Comparison of ENCODE assay signal across 9 cellular contexts in genomic region chr7:64904008-64904407, GRCh38. TPM values are rescaled to one million over a fixed set of nuclear protein-coding genes. Genes with fewer than 3 reads are reported as not detected.
DNase-seq lines count a peak whose midpoint lies in the region; TF ChIP-seq lines count a peak whose summit lies in the region.
"Had no signal": no experiment of that assay in that cellular context is flagged by ENCODE, and none has a peak within 500 bp of the region (broad histone marks: within the 10 kb centered on the region; RNA-seq: fewer than 3 reads in every experiment).

No MANE protein-coding gene starts in this region.

- TF ChIP-seq CTCF in AG04450 (IDR thresholded peaks at IDR 0.05; ENCODE audit: low read depth, low read length) (no peak), brain (conservative IDR thresholded peaks at IDR 0.05) (no peak)

- H3K4me1 Mint-ChIP-seq in brain = peaks cover 59% of the 10 kb centered on the region

- CTCF ChIA-PET in AG04450 (lab: Charles Lee) = no interaction called here

- H3K36me3 ChIP-seq in HUES48 (ENCODE audit: control insufficient read depth, insufficient read depth, low read length) (peaks cover 10% of the 10 kb centered on the region; the same call in 1 of the 2 replicates), muscle layer of colon (ENCODE audit: insufficient read depth, low read length) (no peaks in the 10 kb centered on the region)

- peaks cover 35% of the 10 kb centered on the region for H3K4me1 ChIP-seq in HUES48 (ENCODE audit: control insufficient read depth, insufficient read depth, low read length)
- no peaks in the 10 kb centered on the region for H3K4me1 ChIP-seq in muscle layer of colon (ENCODE audit: insufficient read depth, low read length)

- peaks cover 34% of the 10 kb centered on the region for H3K36me3 Mint-ChIP-seq in brain

- peak overlapping the region; percentile 96 to 100 (median 99) for H3K4me3 Mint-ChIP-seq in brain

- H3K4me3 ChIP-seq in AG04450 (ENCODE audit: low read depth, low read length) = peak overlapping the region; percentile 83
- H3K4me3 ChIP-seq in HUES48 (ENCODE audit: low read depth, low read length) = peak overlapping the region; percentile 100
- H3K4me3 ChIP-seq in muscle layer of colon (ENCODE audit: low read depth in 1 of 2, low read length in 2 of 2) = peak overlapping the region; percentile 59 to 78

- no peak for DNase-seq in AG04450 (ENCODE audit: low read depth, low spot score)
- DNase-seq in head of caudate nucleus = no peak
- no peak for DNase-seq in NCI-H446 treated with DMSO at 0.1 percent for 48 hours (lab: John Stamatoyannopoulos, UW)
- DNase-seq in islet precursor cell = no peak
- no peak for DNase-seq in stimulated activated CD4-positive, alpha-beta T cell treated with anti-CD3 and anti-CD28 coated beads, Interleukin-1b, Interleukin-23, amount 100 ng/mL, for 48 hours
- DNase-seq: T1000 had no signal

- H3K27ac ChIP-seq in AG04450 (ENCODE audit: low read depth, low read length) = no peak overlapping the region
- no peak overlapping the region for H3K27ac ChIP-seq in HUES48 (ENCODE audit: low read depth, low read length)
- H3K27ac ChIP-seq in muscle layer of colon (ENCODE audit: low read depth, low read length) = no peak overlapping the region

- peaks cover 0 to 7% (median 0%) of the 10 kb centered on the region in 5 experiments for H3K9me3 Mint-ChIP-seq in brain

- H3K9ac ChIP-seq in HUES48 (ENCODE audit: low read depth, low read length) (peak overlapping the region; percentile 98), muscle layer of colon (ENCODE audit: low read length) (peak overlapping the region; percentile 50)

- POLR2A ChIA-PET in AG04450 (lab: Yijun Ruan, JAX) = no interaction called here

- H3K9me3 ChIP-seq in AG04450 (ENCODE audit: control insufficient read depth, insufficient read depth, low read length) = peaks cover 1% of the 10 kb centered on the region; the same call in 1 of the 2 replicates
- H3K9me3 ChIP-seq in HUES48 (ENCODE audit: control insufficient read depth, insufficient read depth, low read length) = no peaks in the 10 kb centered on the region
- no peaks in the 10 kb centered on the region for H3K9me3 ChIP-seq in muscle layer of colon (ENCODE audit: low read length)

- intact Hi-C loops in head of caudate nucleus (cut with DNase I) = no loop called here

- no peaks in the 10 kb centered on the region for H3K27me3 Mint-ChIP-seq in brain

- H3K27me3 ChIP-seq in AG04450 (ENCODE audit: control insufficient read depth, insufficient read depth, low read length) = no peaks in the 10 kb centered on the region
- H3K27me3 ChIP-seq in HUES48 (ENCODE audit: control insufficient read depth, insufficient read depth, low read length) = no peaks in the 10 kb centered on the region
- no peaks in the 10 kb centered on the region for H3K27me3 ChIP-seq in muscle layer of colon (ENCODE audit: control insufficient read depth in 1 of 2, insufficient read depth in 2 of 2, low read length in 2 of 2)

- peak overlapping the region; percentile 91 to 99 (median 96) for H3K27ac Mint-ChIP-seq in brain

RNA-seq across cellular contexts. Expression of gene ZNF273, which starts 0.9 kb away (rescaled TPM):
- polyA plus RNA-seq in AG04450 (2011; rRNA removed) (2.2 and 2.9 TPM in 2 replicates), brain (ENCODE audit: insufficient read depth, low read depth, low replicate concordance) (3.7 TPM)
- 1.0 and 2.1 TPM in 2 replicates for polyA minus RNA-seq in AG04450 (2011; rRNA and poly(A)+ RNA removed)
